ENCODE assay signal across 8 cellular contexts in genomic region chr18:80148316-80149199, GRCh38. TPM values are rescaled to one million over a fixed set of nuclear protein-coding genes. Genes with fewer than 3 reads are reported as not detected.
DNase-seq lines count a peak whose midpoint lies in the region; ATAC-seq, FAIRE-seq and TF ChIP-seq lines count a peak whose summit lies in the region.

No MANE protein-coding gene starts in this region.

- H3K36me3 Mint-ChIP-seq in stimulated activated naive CD8-positive, alpha-beta T cell treated with anti-CD3 and anti-CD28 coated beads, Interleukin-15, Interleukin-2, amounts not matched to agents 100 ng/mL and 50 ng/mL, for 24 hours (ENCODE audit: low read depth), result peaks cover 10% of the 10 kb centered on the region
- H3K36me3 Mint-ChIP-seq in T-helper 17 cell (ENCODE audit: low read depth), result no peaks in the 10 kb centered on the region
- H3K36me3 Mint-ChIP-seq in glutamatergic neuron (ENCODE audit: unreplicated experiment), result no peaks in the 10 kb centered on the region

- H3K4me3 Mint-ChIP-seq in stimulated activated naive CD8-positive, alpha-beta T cell treated with anti-CD3 and anti-CD28 coated beads, Interleukin-15, Interleukin-2, amounts not matched to agents 100 ng/mL and 50 ng/mL, for 24 hours, result peak overlapping the region; percentile 87
- H3K4me3 Mint-ChIP-seq in T-helper 17 cell, result peak overlapping the region; percentile 89
- peak overlapping the region; percentile 85 for H3K4me3 Mint-ChIP-seq in glutamatergic neuron (ENCODE audit: unreplicated experiment)

- no peak for FAIRE-seq in RCC 7860 (lab: Jason Lieb, UNC)

- H3K27ac Mint-ChIP-seq in stimulated activated naive CD8-positive, alpha-beta T cell treated with anti-CD3 and anti-CD28 coated beads, Interleukin-15, Interleukin-2, amounts not matched to agents 100 ng/mL and 50 ng/mL, for 24 hours, result no peak overlapping the region
- H3K27ac Mint-ChIP-seq in T-helper 17 cell (peak overlapping the region; percentile 53), glutamatergic neuron (ENCODE audit: unreplicated experiment) (peak overlapping the region; percentile 33)

- no peak for TF ChIP-seq CTCF in glutamatergic neuron (IDR thresholded peaks at IDR 0.05; ENCODE audit: partially characterized antibody, unreplicated experiment)

- peaks cover 21% of the 10 kb centered on the region for H3K4me1 Mint-ChIP-seq in stimulated activated naive CD8-positive, alpha-beta T cell treated with anti-CD3 and anti-CD28 coated beads, Interleukin-15, Interleukin-2, amounts not matched to agents 100 ng/mL and 50 ng/mL, for 24 hours (ENCODE audit: low read depth)
- H3K4me1 Mint-ChIP-seq in T-helper 17 cell, result peaks cover 9% of the 10 kb centered on the region
- peaks cover 12% of the 10 kb centered on the region for H3K4me1 Mint-ChIP-seq in glutamatergic neuron (ENCODE audit: low read depth, unreplicated experiment)

- no peaks in the 10 kb centered on the region for H3K9me3 Mint-ChIP-seq in stimulated activated naive CD8-positive, alpha-beta T cell treated with anti-CD3 and anti-CD28 coated beads, Interleukin-15, Interleukin-2, amounts not matched to agents 100 ng/mL and 50 ng/mL, for 24 hours
- H3K9me3 Mint-ChIP-seq in glutamatergic neuron (ENCODE audit: unreplicated experiment), result peaks cover 10% of the 10 kb centered on the region

- H3K9me3 ChIP-seq in T-helper 17 cell (ENCODE audit: control insufficient read depth, low read length, poor library complexity, severe bottlenecking), result no peaks in the 10 kb centered on the region

- peak overlapping the region; percentile 66 for H3K4me3 ChIP-seq in skeletal muscle cell (ENCODE audit: low read depth, low read length)

- DNase-seq in stimulated activated naive CD8-positive, alpha-beta T cell treated with anti-CD3 and anti-CD28 coated beads, Interleukin-15, Interleukin-2, amounts not matched to agents 100 U/mL and 50 U/mL, for 24 hours, result no peak
- DNase-seq in T-helper 17 cell, result no peak
- no peak for DNase-seq in glutamatergic neuron
- no peak for DNase-seq in skeletal muscle cell (ENCODE audit: low read depth)
- no peak for DNase-seq in NCI-H526 treated with DMSO at 0.1 percent for 48 hours (lab: John Stamatoyannopoulos, UW)
- no peak for DNase-seq in RCC 7860 (ENCODE audit: low spot score)
- DNase-seq in AG08396 (ENCODE audit: low spot score), result no peak

- peaks cover 13% of the 10 kb centered on the region for H3K27me3 Mint-ChIP-seq in stimulated activated naive CD8-positive, alpha-beta T cell treated with anti-CD3 and anti-CD28 coated beads, Interleukin-15, Interleukin-2, amounts not matched to agents 100 ng/mL and 50 ng/mL, for 24 hours
- H3K27me3 Mint-ChIP-seq in T-helper 17 cell, result peaks cover 5% of the 10 kb centered on the region
- peaks cover 9% of the 10 kb centered on the region for H3K27me3 Mint-ChIP-seq in glutamatergic neuron (ENCODE audit: unreplicated experiment)

- ATAC-seq in stimulated activated naive CD8-positive, alpha-beta T cell treated with anti-CD3 and anti-CD28 coated beads, Interleukin-15, Interleukin-2, amounts not matched to agents 100 U/mL and 50 U/mL, for 24 hours, result no peak
- no peak for ATAC-seq in T-helper 17 cell

RNA-seq across cellular contexts. Expression of gene ADNP2, which starts 39.5 kb away (rescaled TPM):
- 10 to 100 TPM; 41.5 to 50.0 TPM for total RNA-seq in T-helper 17 cell
- 31.0 TPM for total RNA-seq in glutamatergic neuron (ENCODE audit: unreplicated experiment)
